Comparison of ENCODE assay signal across 25 cellular contexts in genomic region chr7:129471402-129471827, GRCh38. TPM values are rescaled to one million over a fixed set of nuclear protein-coding genes. Genes with fewer than 3 reads are reported as not detected.
A peak's percentile ranks its signal among the peaks of the same experiment; 100 is the strongest.
DNase-seq lines count a peak whose midpoint lies in the region; ATAC-seq and TF ChIP-seq lines count a peak whose summit lies in the region.
"Had no signal": no experiment of that assay in that cellular context is flagged by ENCODE, and none has a peak within 500 bp of the region (broad histone marks: within the 10 kb centered on the region; RNA-seq: fewer than 3 reads in every experiment).

No MANE protein-coding gene starts in this region.

- no peak for TF ChIP-seq CTCF in epithelial cell of proximal tubule (conservative IDR thresholded peaks at IDR 0.05; ENCODE audit: low read depth, low read length)

- intact Hi-C loops in activated CD4-positive, alpha-beta memory T cell treated with anti-CD3 and anti-CD28 coated beads for 36 hours (cut with micrococcal nuclease) = loop anchor here (1.0 to 10.0 kb wide), 3 partner anchors 32 to 356 kb away; partner anchors contain the start of gene AHCYL2

- CTCF ChIA-PET in activated CD4-positive, alpha-beta memory T cell treated with anti-CD3 and anti-CD28 coated beads for 36 hours (lab: Charles Lee) = interaction anchor here (0.7 to 8.2 kb wide), 32 partner anchors 8 to 540 kb away, joined by 3 to 114 read pairs (median 4); partner anchors contain the start of gene STRIP2
- CTCF ChIA-PET in activated CD4-positive, alpha-beta memory T cell treated with anti-CD3 and anti-CD28 coated beads, Interleukin-2, amount 10 ng/mL, durations not matched to agents 7 days and 5 days (lab: Charles Lee) = interaction anchor here (0.5 to 8.6 kb wide), 21 partner anchors 8 to 354 kb away, joined by 3 to 142 read pairs (median 4); partner anchors contain the start of gene STRIP2

- POLR2A ChIA-PET in activated CD4-positive, alpha-beta memory T cell treated with anti-CD3 and anti-CD28 coated beads for 36 hours (lab: Charles Lee) = interaction anchor here (0.7 to 1.8 kb wide), 5 partner anchors 23 to 670 kb away, joined by 3 to 7 read pairs (median 3); partner anchors contain the start of gene STRIP2
- POLR2A ChIA-PET in activated CD4-positive, alpha-beta memory T cell treated with anti-CD3 and anti-CD28 coated beads, Interleukin-2, amount 10 ng/mL, durations not matched to agents 7 days and 5 days (lab: Charles Lee) = interaction anchor here (0.8 to 3.2 kb wide), 3 partner anchors 37 to 104 kb away, joined by 3 to 10 read pairs (median 4); partner anchors contain the start of gene STRIP2

- H3K27ac Mint-ChIP-seq in activated CD4-positive, alpha-beta memory T cell treated with anti-CD3 and anti-CD28 coated beads for 36 hours = peak overlapping the region; percentile 43
- no peak overlapping the region for H3K27ac Mint-ChIP-seq in activated CD4-positive, alpha-beta memory T cell treated with anti-CD3 and anti-CD28 coated beads, Interleukin-2, amount 10 ng/mL, durations not matched to agents 7 days and 5 days
- H3K27ac Mint-ChIP-seq: activated naive CD8-positive, alpha-beta T cell treated with anti-CD3 and anti-CD28 coated beads, Interleukin-2, amount 10 ng/mL, durations not matched to agents 7 days and 5 days; naive B cell; stimulated activated naive B cell treated with anti-CD40 and anti-IgM and Interleukin-4, amounts not matched to agents 10 μg/mL and 1 μg/mL and 100 μg/mL, for 72 hours had no signal

- no peak overlapping the region for H3K4me3 Mint-ChIP-seq in activated CD4-positive, alpha-beta memory T cell treated with anti-CD3 and anti-CD28 coated beads for 36 hours
- no peak overlapping the region for H3K4me3 Mint-ChIP-seq in activated CD4-positive, alpha-beta memory T cell treated with anti-CD3 and anti-CD28 coated beads, Interleukin-2, amount 10 ng/mL, durations not matched to agents 7 days and 5 days
- H3K4me3 Mint-ChIP-seq: activated naive CD8-positive, alpha-beta T cell treated with anti-CD3 and anti-CD28 coated beads, Interleukin-2, amount 10 ng/mL, durations not matched to agents 7 days and 5 days; naive B cell; stimulated activated naive B cell treated with anti-CD40 and anti-IgM and Interleukin-4, amounts not matched to agents 10 μg/mL and 1 μg/mL and 100 μg/mL, for 72 hours had no signal

- no peaks in the 10 kb centered on the region for H3K27me3 Mint-ChIP-seq in activated CD4-positive, alpha-beta memory T cell treated with anti-CD3 and anti-CD28 coated beads for 36 hours
- no peaks in the 10 kb centered on the region for H3K27me3 Mint-ChIP-seq in activated CD4-positive, alpha-beta memory T cell treated with anti-CD3 and anti-CD28 coated beads, Interleukin-2, amount 10 ng/mL, durations not matched to agents 7 days and 5 days
- H3K27me3 Mint-ChIP-seq: activated naive CD8-positive, alpha-beta T cell treated with anti-CD3 and anti-CD28 coated beads, Interleukin-2, amount 10 ng/mL, durations not matched to agents 7 days and 5 days; naive B cell; stimulated activated naive B cell treated with anti-CD40 and anti-IgM and Interleukin-4, amounts not matched to agents 10 μg/mL and 1 μg/mL and 100 μg/mL, for 72 hours had no signal

- H3K36me3 Mint-ChIP-seq in activated CD4-positive, alpha-beta memory T cell treated with anti-CD3 and anti-CD28 coated beads for 36 hours = peaks cover 47% of the 10 kb centered on the region
- H3K36me3 Mint-ChIP-seq in activated CD4-positive, alpha-beta memory T cell treated with anti-CD3 and anti-CD28 coated beads, Interleukin-2, amount 10 ng/mL, durations not matched to agents 7 days and 5 days (ENCODE audit: low read depth) = peaks cover 26% of the 10 kb centered on the region
- H3K36me3 Mint-ChIP-seq: naive B cell; stimulated activated naive B cell treated with anti-CD40 and anti-IgM and Interleukin-4, amounts not matched to agents 10 μg/mL and 1 μg/mL and 100 μg/mL, for 72 hours had no signal

- H3K4me3 ChIP-seq in epithelial cell of proximal tubule (ENCODE audit: low read depth, low read length) = no peak overlapping the region
- H3K4me3 ChIP-seq: A549, heart right ventricle, thoracic aorta, vagina had no signal

- H3K9me3 Mint-ChIP-seq in activated CD4-positive, alpha-beta memory T cell treated with anti-CD3 and anti-CD28 coated beads for 36 hours = no peaks in the 10 kb centered on the region
- no peaks in the 10 kb centered on the region for H3K9me3 Mint-ChIP-seq in activated CD4-positive, alpha-beta memory T cell treated with anti-CD3 and anti-CD28 coated beads, Interleukin-2, amount 10 ng/mL, durations not matched to agents 7 days and 5 days
- H3K9me3 Mint-ChIP-seq: activated naive CD8-positive, alpha-beta T cell treated with anti-CD3 and anti-CD28 coated beads, Interleukin-2, amount 10 ng/mL, durations not matched to agents 7 days and 5 days; stimulated activated naive B cell treated with anti-CD40 and anti-IgM and Interleukin-4, amounts not matched to agents 10 μg/mL and 1 μg/mL and 100 μg/mL, for 72 hours had no signal

- DNase-seq in activated CD4-positive, alpha-beta memory T cell treated with anti-CD3 and anti-CD28 coated beads for 36 hours = no peak
- no peak for DNase-seq in activated CD4-positive, alpha-beta memory T cell treated with anti-CD3 and anti-CD28 coated beads, Interleukin-2, amount 10 ng/mL, durations not matched to agents 7 days and 5 days
- DNase-seq in ACHN = peak; percentile 58
- DNase-seq in M059J (ENCODE audit: low read depth) = peak; percentile 39
- peak; percentile 20 for DNase-seq in epithelial cell of proximal tubule (ENCODE audit: low read depth)
- no peak for DNase-seq in nucleus accumbens (lab: John Stamatoyannopoulos, UW)
- DNase-seq: activated naive CD8-positive, alpha-beta T cell treated with anti-CD3 and anti-CD28 coated beads, Interleukin-2, amount 10 ng/mL, durations not matched to agents 7 days and 5 days; BE2C; DMS53; foreskin fibroblast; GF-D8; heart right ventricle; naive B cell; NCI-H1092 treated with DMSO at 0.1 percent for 48 hours; NCI-H1930; NCI-H526; occipital lobe; RPMI8226; small intestine; stimulated activated naive B cell treated with anti-CD40 and anti-IgM and Interleukin-4, amounts not matched to agents 10 μg/mL and 1 μg/mL and 100 μg/mL, for 72 hours had no signal

- H3K4me1 Mint-ChIP-seq in activated CD4-positive, alpha-beta memory T cell treated with anti-CD3 and anti-CD28 coated beads for 36 hours (ENCODE audit: low read depth) = peaks cover 13% of the 10 kb centered on the region
- H3K4me1 Mint-ChIP-seq in activated CD4-positive, alpha-beta memory T cell treated with anti-CD3 and anti-CD28 coated beads, Interleukin-2, amount 10 ng/mL, durations not matched to agents 7 days and 5 days = peaks cover 12% of the 10 kb centered on the region
- H3K4me1 Mint-ChIP-seq: naive B cell had no signal

- ATAC-seq in GM18520 (IDR thresholded peaks at IDR 0.05; ENCODE audit: unreplicated experiment) (no peak), GM19463 (IDR thresholded peaks at IDR 0.05; ENCODE audit: unreplicated experiment) (no peak)
- ATAC-seq: heart right ventricle; stimulated activated naive B cell treated with anti-CD40 and anti-IgM and Interleukin-4, amounts not matched to agents 10 μg/mL and 1 μg/mL and 100 μg/mL, for 72 hours had no signal

- in situ Hi-C loops in ACHN (cut with HindIII; ENCODE audit: low pct_ligation_motif_present, low pct_unique_long_range_greater_than_20kb, low sequenced_read_pairs) = no loop called here

RNA-seq across cellular contexts. Expression of gene SMKR1, which starts 30.9 kb away (rescaled TPM):
- total RNA-seq in activated CD4-positive, alpha-beta memory T cell treated with anti-CD3 and anti-CD28 coated beads for 36 hours = 1 to 10 TPM; 1.5 to 2.0 TPM
- total RNA-seq in activated CD4-positive, alpha-beta memory T cell treated with anti-CD3 and anti-CD28 coated beads, Interleukin-2, amount 10 ng/mL, durations not matched to agents 7 days and 5 days = 1 to 10 TPM; 1.6 to 2.2 TPM
- total RNA-seq in M059J (2014; rRNA removed; shearing (Covaris generic)) = 0.37 and 0.89 TPM in 2 replicates
- total RNA-seq in epithelial cell of proximal tubule = 0.94 TPM in 1 of 2 replicates, not detected in the other
- total RNA-seq: heart right ventricle, thoracic aorta, vagina had no signal

RNA-seq across cellular contexts. Expression of gene STRIP2, which starts 37.2 kb away (rescaled TPM):
- total RNA-seq in activated CD4-positive, alpha-beta memory T cell treated with anti-CD3 and anti-CD28 coated beads for 36 hours = 10 to 100 TPM; 56.1 to 62.0 TPM
- total RNA-seq in activated CD4-positive, alpha-beta memory T cell treated with anti-CD3 and anti-CD28 coated beads, Interleukin-2, amount 10 ng/mL, durations not matched to agents 7 days and 5 days = 10 to 100 TPM; 28.3 to 29.7 TPM
- total RNA-seq in M059J (2014; rRNA removed; shearing (Covaris generic)) = 7.8 and 12.1 TPM in 2 replicates
- 6.3 and 6.9 TPM in 2 replicates for total RNA-seq in epithelial cell of proximal tubule

Comparison
In these comparisons a context has a peak if more than half of its experiments do, and no peak if none do; other contexts are left out.
1. DNase-seq: peak in ACHN (single experiment), M059J (single experiment) and epithelial cell of proximal tubule (single experiment); none in activated CD4-positive, alpha-beta memory T cell treated with anti-CD3 and anti-CD28 coated beads for 36 hours (single experiment), activated CD4-positive, alpha-beta memory T cell treated with anti-CD3 and anti-CD28 coated beads, Interleukin-2, amount 10 ng/mL, durations not matched to agents 7 days and 5 days (single experiment) and nucleus accumbens (0 of 56).